ENCODE assay signal across 19 cellular contexts in genomic region chr12:43453761-43454160, GRCh38.
"Had no signal": no experiment of that assay in that cellular context is flagged by ENCODE, and none has a peak within 500 bp of the region (broad histone marks: within the 10 kb centered on the region; RNA-seq: fewer than 3 reads in every experiment).

No MANE protein-coding gene starts in this region.

- H3K27me3 ChIP-seq: thyroid gland had no signal

- H3K4me3 ChIP-seq: thyroid gland had no signal

- H3K9me3 ChIP-seq: thyroid gland had no signal

- FAIRE-seq: endothelial cell of umbilical vein, TTC549 had no signal

- DNase-seq: activated B cell treated with CpG ODN at 0.5 μM for 24 hours; activated CD4-positive, alpha-beta T cell treated with anti-CD3 and anti-CD28 coated beads for 48 hours; activated CD8-positive, alpha-beta T cell treated with anti-CD3 and anti-CD28 coated beads for 36 hours; activated gamma-delta T cell treated with Interleukin-2 at 50 U/mL for 16 hours; activated naive CD8-positive, alpha-beta T cell treated with anti-CD3 and anti-CD28 coated beads for 36 hours; activated T-cell treated with anti-CD3 and anti-CD28 coated beads, Interleukin-2, amount 50 U/mL, for 48 hours; amygdala; effector CD8-positive, alpha-beta T cell; foreskin melanocyte; head of caudate nucleus; kidney glomerular epithelial cell; mesenchymal stem cell; posterior cingulate gyrus; retina; thyroid gland had no signal

- H3K36me3 ChIP-seq: thyroid gland had no signal

- H3K27ac ChIP-seq: thyroid gland had no signal

- ATAC-seq: activated CD8-positive, alpha-beta T cell treated with anti-CD3 and anti-CD28 coated beads for 36 hours; natural killer cell treated with Interleukin-12 subunit alpha and Interleukin-12 subunit beta and Interleukin-15 and Interleukin-18, amount 100 ng/mL, for 72 hours; stimulated activated memory B cell treated with anti-CD40 and anti-IgM and Interleukin-4, amounts not matched to agents 10 μg/mL and 1 μg/mL and 100 μg/mL, for 72 hours had no signal

- H3K4me1 ChIP-seq: thyroid gland had no signal
